33 cellular contexts compared by ENCODE assay signal in genomic region chr3:196559826-196560225, GRCh38. TPM values are rescaled to one million over a fixed set of nuclear protein-coding genes. Genes with fewer than 3 reads are reported as not detected.
DNase-seq lines count a peak whose midpoint lies in the region; ATAC-seq and TF ChIP-seq lines count a peak whose summit lies in the region.
"Had no signal": no experiment of that assay in that cellular context is flagged by ENCODE, and none has a peak within 500 bp of the region (broad histone marks: within the 10 kb centered on the region; RNA-seq: fewer than 3 reads in every experiment).

No MANE protein-coding gene starts in this region.

- H3K27me3 ChIP-seq in PC-9 (ENCODE audit: insufficient read depth, low read depth), result no peaks in the 10 kb centered on the region
- H3K27me3 ChIP-seq in CD8-positive, alpha-beta memory T cell (ENCODE audit: insufficient read depth, low read length, poor library complexity, severe bottlenecking), result no peaks in the 10 kb centered on the region
- H3K27me3 ChIP-seq: BLaER1, dorsolateral prefrontal cortex, ovary, tibial artery, vagina had no signal

- POLR2A ChIA-PET in PC-9 (lab: Charles Lee; ENCODE audit: unreplicated experiment), result interaction anchor here (0.6 to 0.8 kb wide), 2 partner anchors 167 to 350 kb away, joined by 4 read pairs; no protein-coding TSS in a partner anchor
- POLR2A ChIA-PET in CD8-positive, alpha-beta memory T cell (lab: Charles Lee), result no interaction called here

- no peak overlapping the region for H3K4me2 ChIP-seq in PC-9
- H3K4me2 ChIP-seq: BLaER1 had no signal

- H3K27me3 Mint-ChIP-seq in activated naive CD4-positive, alpha-beta T cell treated with anti-CD3 and anti-CD28 coated beads, Interleukin-2, amount 50 U/mL, for 24 hours, result no peaks in the 10 kb centered on the region
- no peaks in the 10 kb centered on the region for H3K27me3 Mint-ChIP-seq in CD8-positive, alpha-beta memory T cell
- no peaks in the 10 kb centered on the region for H3K27me3 Mint-ChIP-seq in osteocyte (ENCODE audit: unreplicated experiment)
- H3K27me3 Mint-ChIP-seq: activated T-cell treated with anti-CD3 and anti-CD28 coated beads, Interleukin-2, amount 50 U/mL, for 24 hours; brain had no signal

- intact Hi-C loops in PC-9 (cut with micrococcal nuclease; ENCODE audit: unreplicated experiment), result no loop called here

- peaks cover 37% of the 10 kb centered on the region for H3K4me1 Mint-ChIP-seq in activated naive CD4-positive, alpha-beta T cell treated with anti-CD3 and anti-CD28 coated beads, Interleukin-2, amount 50 U/mL, for 24 hours
- H3K4me1 Mint-ChIP-seq in CD8-positive, alpha-beta memory T cell, result peaks cover 18 to 38% (median 21%) of the 10 kb centered on the region in 3 donors
- H3K4me1 Mint-ChIP-seq in osteocyte (ENCODE audit: unreplicated experiment), result peaks cover 3% of the 10 kb centered on the region
- H3K4me1 Mint-ChIP-seq: brain, nephron progenitor cell had no signal

- H3K36me3 Mint-ChIP-seq in activated naive CD4-positive, alpha-beta T cell treated with anti-CD3 and anti-CD28 coated beads, Interleukin-2, amount 50 U/mL, for 24 hours, result peaks cover 8% of the 10 kb centered on the region
- peaks cover 0 to 60% (median 11%) of the 10 kb centered on the region in 3 donors for H3K36me3 Mint-ChIP-seq in CD8-positive, alpha-beta memory T cell
- H3K36me3 Mint-ChIP-seq in osteocyte (ENCODE audit: unreplicated experiment), result peaks cover 6% of the 10 kb centered on the region

- no peak for TF ChIP-seq CTCF in PC-9 (conservative IDR thresholded peaks at IDR 0.05)
- TF ChIP-seq CTCF in fibroblast of mammary gland (conservative IDR thresholded peaks at IDR 0.05; ENCODE audit: control insufficient read depth, insufficient read depth, low read depth, low read length), result no peak
- no peak for TF ChIP-seq CTCF in osteocyte (IDR thresholded peaks at IDR 0.05)

- H3K9me3 Mint-ChIP-seq in activated naive CD4-positive, alpha-beta T cell treated with anti-CD3 and anti-CD28 coated beads, Interleukin-2, amount 50 U/mL, for 24 hours, result no peaks in the 10 kb centered on the region
- H3K9me3 Mint-ChIP-seq in CD8-positive, alpha-beta memory T cell, result no peaks in the 10 kb centered on the region
- no peaks in the 10 kb centered on the region for H3K9me3 Mint-ChIP-seq in osteocyte (ENCODE audit: unreplicated experiment)
- H3K9me3 Mint-ChIP-seq: activated T-cell treated with anti-CD3 and anti-CD28 coated beads, Interleukin-2, amount 50 U/mL, for 24 hours; brain; nephron progenitor cell; T-helper 2 cell treated with Interferon-gamma antibody and Interleukin-4, amounts not matched to agents 5 μg/mL and 100 μg/mL, for 36 hours had no signal

- peaks cover 35% of the 10 kb centered on the region for H3K4me1 ChIP-seq in PC-9 (replicated peaks; ENCODE audit: insufficient read depth)
- peaks cover 13% of the 10 kb centered on the region for H3K4me1 ChIP-seq in CD8-positive, alpha-beta memory T cell (ENCODE audit: insufficient read depth, low read length)
- H3K4me1 ChIP-seq: tibial artery, vagina had no signal

- H3K36me3 ChIP-seq in PC-9 (ENCODE audit: low read depth), result peaks cover 10% of the 10 kb centered on the region; the same call in 1 of the 2 replicates
- peaks cover 5% of the 10 kb centered on the region for H3K36me3 ChIP-seq in CD8-positive, alpha-beta memory T cell (ENCODE audit: insufficient read depth, low read length)
- H3K36me3 ChIP-seq: ovary had no signal

- no peaks in the 10 kb centered on the region for H3K9me2 ChIP-seq in PC-9 (ENCODE audit: insufficient read depth)

- H3K4me3 Mint-ChIP-seq in activated naive CD4-positive, alpha-beta T cell treated with anti-CD3 and anti-CD28 coated beads, Interleukin-2, amount 50 U/mL, for 24 hours, result no peak overlapping the region
- no peak overlapping the region for H3K4me3 Mint-ChIP-seq in CD8-positive, alpha-beta memory T cell
- H3K4me3 Mint-ChIP-seq in osteocyte (ENCODE audit: unreplicated experiment), result no peak overlapping the region
- H3K4me3 Mint-ChIP-seq: activated T-cell treated with anti-CD3 and anti-CD28 coated beads, Interleukin-2, amount 50 U/mL, for 24 hours; brain; nephron progenitor cell; T-helper 2 cell treated with Interferon-gamma antibody and Interleukin-4, amounts not matched to agents 5 μg/mL and 100 μg/mL, for 36 hours had no signal

- no peaks in the 10 kb centered on the region for H3K9me3 ChIP-seq in PC-9 (ENCODE audit: insufficient read depth, low read depth)
- H3K9me3 ChIP-seq in CD8-positive, alpha-beta memory T cell (ENCODE audit: low read length), result no peaks in the 10 kb centered on the region
- H3K9me3 ChIP-seq: BLaER1, ovary, tibial artery, vagina had no signal

- no peak for ATAC-seq in GM18909 (IDR thresholded peaks at IDR 0.05; ENCODE audit: poor library complexity, unreplicated experiment)
- ATAC-seq: left lobe of liver had no signal

- H3K4me3 ChIP-seq in PC-9, result no peak overlapping the region
- H3K4me3 ChIP-seq in fibroblast of mammary gland (ENCODE audit: control insufficient read depth, low read depth, low read length), result no peak overlapping the region
- H3K4me3 ChIP-seq in CD8-positive, alpha-beta memory T cell (ENCODE audit: low read length), result no peak overlapping the region
- H3K4me3 ChIP-seq: BLaER1, dorsolateral prefrontal cortex, ovary, tibial artery, vagina had no signal

- peak overlapping the region; percentile 59 for H3K27ac Mint-ChIP-seq in activated naive CD4-positive, alpha-beta T cell treated with anti-CD3 and anti-CD28 coated beads, Interleukin-2, amount 50 U/mL, for 24 hours
- no peak overlapping the region for H3K27ac Mint-ChIP-seq in CD8-positive, alpha-beta memory T cell
- H3K27ac Mint-ChIP-seq in osteocyte (ENCODE audit: unreplicated experiment), result no peak overlapping the region
- H3K27ac Mint-ChIP-seq: brain; nephron progenitor cell; T-helper 2 cell treated with Interferon-gamma antibody and Interleukin-4, amounts not matched to agents 5 μg/mL and 100 μg/mL, for 36 hours had no signal

- peaks cover 12% of the 10 kb centered on the region; the same call in 1 of the 2 replicates for H3K79me2 ChIP-seq in PC-9 (ENCODE audit: low read depth)

- H3F3A ChIP-seq in PC-9 (ENCODE audit: insufficient read depth, low read depth), result peaks cover 41% of the 10 kb centered on the region

- BruUV-seq in PC-9 (replicated peaks; lab: Mats Ljungman, UMichigan), result no TSS peak

- CTCF ChIA-PET in PC-9 (lab: Charles Lee), result no interaction called here
- CTCF ChIA-PET in CD8-positive, alpha-beta memory T cell (lab: Charles Lee), result no interaction called here

- H4K20me1 ChIP-seq in PC-9 (ENCODE audit: insufficient read depth), result no peaks in the 10 kb centered on the region
- H4K20me1 ChIP-seq: BLaER1 had no signal

- H2AFZ ChIP-seq in PC-9, result no peak overlapping the region

- peak overlapping the region; percentile 75; the same call in 1 of the 2 replicates for H3K27ac ChIP-seq in PC-9
- H3K27ac ChIP-seq in CD8-positive, alpha-beta memory T cell (ENCODE audit: low read depth, low read length), result no peak overlapping the region
- H3K27ac ChIP-seq: BLaER1, dorsolateral prefrontal cortex, ovary, tibial artery, vagina had no signal

- DNase-seq in activated naive CD4-positive, alpha-beta T cell (lab: John Stamatoyannopoulos, UW), result no peak
- no peak for DNase-seq in PC-9
- peak; percentile 33 for DNase-seq in fibroblast of mammary gland (ENCODE audit: low read depth)
- no peak for DNase-seq in CD8-positive, alpha-beta memory T cell
- DNase-seq in NCI-H1694 treated with DMSO at 0.1 percent for 48 hours (lab: John Stamatoyannopoulos, UW), result no peak
- DNase-seq in osteocyte (ENCODE audit: extremely low spot score, unreplicated experiment), result no peak
- DNase-seq: ACHN; activated CD4-positive, alpha-beta T cell treated with anti-CD3 and anti-CD28 coated beads for 1 hour; activated gamma-delta T cell treated with Interleukin-2 at 50 U/mL for 16 hours; activated T-cell treated with anti-CD3 and anti-CD28 coated beads, Interleukin-2, amount 50 U/mL, for 24 hours; cerebellar nuclear complex; COR-L47; dorsolateral prefrontal cortex; hypothalamus; NCI-H1092 treated with DMSO at 0.1 percent for 48 hours; NCI-H2081; NCI-H526 treated with DMSO at 0.1 percent for 48 hours; nephron progenitor cell; NK-92 treated with Interleukin-12 subunit alpha and Interleukin-12 subunit beta, amount 100 ng/mL, for 24 hours; ovary; SHP77; stimulated activated CD4-positive, alpha-beta T cell treated with anti-CD3 and anti-CD28 coated beads, Interleukin-15, amount 100 ng/mL, for 24 hours; stimulated activated CD4-positive, alpha-beta T cell treated with anti-CD3 and anti-CD28 coated beads, Interleukin-4, amount 100 ng/mL, for 4 hours; tibial artery had no signal

RNA-seq across cellular contexts. Expression of gene WDR53, which starts 8.5 kb away (rescaled TPM):
- 33.5 and 34.8 TPM in 2 replicates for total RNA-seq in PC-9 (2021)
- 10 to 100 TPM; 26.7 to 28.8 TPM for total RNA-seq in CD8-positive, alpha-beta memory T cell
- 21.5 TPM for polyA plus RNA-seq in CD8-positive, alpha-beta memory T cell
- total RNA-seq in osteocyte, result 15.4 and 16.5 TPM in 2 replicates

RNA-seq across cellular contexts. Expression of gene FBXO45, which starts 8.6 kb away (rescaled TPM):
- 16.5 and 21.3 TPM in 2 replicates for total RNA-seq in PC-9 (2021)
- 10 to 100 TPM; 29.3 to 30.1 TPM for total RNA-seq in CD8-positive, alpha-beta memory T cell
- polyA plus RNA-seq in CD8-positive, alpha-beta memory T cell, result 5.6 TPM
- total RNA-seq in osteocyte, result 7.8 and 8.2 TPM in 2 replicates

RNA-seq across cellular contexts. Expression of gene SMCO1, which starts 44.7 kb away (rescaled TPM):
- total RNA-seq in PC-9 (2021) (not detected in 2 replicates), osteocyte (not detected in 2 replicates)
- not detected for total RNA-seq in CD8-positive, alpha-beta memory T cell
- polyA plus RNA-seq in CD8-positive, alpha-beta memory T cell, result not detected
- total RNA-seq: glomerular endothelial cell, HT-29, left lobe of liver, ovary, vagina had no signal
- polyA plus RNA-seq: ovary had no signal

RNA-seq across cellular contexts. Expression of gene RNF168, which starts 56.3 kb away (rescaled TPM):
- total RNA-seq in PC-9 (2021), result 49.3 and 60.6 TPM in 2 replicates
- 10 to 100 TPM; 29.8 to 31.1 TPM for total RNA-seq in CD8-positive, alpha-beta memory T cell
- polyA plus RNA-seq in CD8-positive, alpha-beta memory T cell, result 12.9 TPM
- total RNA-seq in osteocyte, result 17.2 and 19.8 TPM in 2 replicates
